ENCODE assay signal across 20 cellular contexts in the genomic region with DNA sequence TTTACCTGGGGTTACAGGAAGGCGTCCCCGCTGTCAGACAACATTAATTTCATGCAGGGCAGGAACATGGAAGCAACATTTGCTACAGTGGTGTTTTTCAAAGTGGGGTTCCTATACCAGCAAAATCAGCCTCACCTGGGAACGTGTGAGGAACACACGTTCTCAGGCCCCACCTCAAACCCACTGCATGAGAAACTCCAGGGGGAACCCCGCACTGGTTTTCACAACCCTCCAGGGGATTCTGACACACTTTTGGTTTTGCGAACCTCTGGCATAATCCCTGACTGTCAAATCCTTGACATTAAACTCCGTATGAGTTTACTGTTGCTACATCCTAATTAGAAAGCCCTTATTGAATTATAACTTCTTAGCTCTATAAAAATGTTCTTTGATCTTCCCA.
DNase-seq lines count a peak whose midpoint lies in the region; ATAC-seq and TF ChIP-seq lines count a peak whose summit lies in the region.
"Had no signal": no experiment of that assay in that cellular context is flagged by ENCODE, and none has a peak within 500 bp of the region (broad histone marks: within the 10 kb centered on the region; RNA-seq: fewer than 3 reads in every experiment).

No MANE protein-coding gene starts in this region.

- TF ChIP-seq CTCF in BE2C (IDR thresholded peaks at IDR 0.05; ENCODE audit: low read depth, low read length) (no peak), WERI-Rb-1 (IDR thresholded peaks at IDR 0.05; ENCODE audit: low read depth, low read length) (no peak), sigmoid colon (IDR thresholded peaks at IDR 0.05) (no peak), stomach (IDR thresholded peaks at IDR 0.05) (no peak)

- H3K36me3 ChIP-seq in BE2C: no peaks in the 10 kb centered on the region
- no peaks in the 10 kb centered on the region for H3K36me3 ChIP-seq in WERI-Rb-1
- peaks cover 0 to 42% (median 3%) of the 10 kb centered on the region in 4 donors for H3K36me3 ChIP-seq in sigmoid colon
- peaks cover 0 to 72% (median 57%) of the 10 kb centered on the region in 4 donors for H3K36me3 ChIP-seq in stomach

- intact Hi-C loops in sigmoid colon (cut with DNase I): no loop called here
- intact Hi-C loops in stomach (cut with DNase I; ENCODE audit: low total_unique reads): no loop called here

- H3K27me3 ChIP-seq in BE2C: no peaks in the 10 kb centered on the region
- H3K27me3 ChIP-seq in WERI-Rb-1 (ENCODE audit: insufficient read depth, low read depth, severe bottlenecking): no peaks in the 10 kb centered on the region
- H3K27me3 ChIP-seq in sigmoid colon: no peaks in the 10 kb centered on the region
- H3K27me3 ChIP-seq in stomach: no peaks in the 10 kb centered on the region
- H3K27me3 ChIP-seq: left lung, thyroid gland had no signal

- H3K27ac ChIP-seq in WERI-Rb-1: no peak overlapping the region
- H3K27ac ChIP-seq in sigmoid colon: no peak overlapping the region
- H3K27ac ChIP-seq in stomach: peak overlapping the region in 1 of 5 donors; percentile 69
- H3K27ac ChIP-seq: KMS-11, left lung, skin epidermis, thyroid gland had no signal

- DNase-seq in BE2C: peak; percentile 1
- peak; percentile 2 for DNase-seq in WERI-Rb-1
- peak; percentile 20 for DNase-seq in islet precursor cell
- peak; percentile 12 for DNase-seq in sigmoid colon
- no peak for DNase-seq in activated naive CD4-positive, alpha-beta T cell treated with anti-CD3 and anti-CD28 coated beads, Interleukin-2, amount 50 U/mL, for 16 hours
- no peak for DNase-seq in stomach
- DNase-seq: activated CD4-positive, alpha-beta T cell treated with anti-CD3 and anti-CD28 coated beads, Interleukin-2, amount 50 U/mL, for 48 hours; activated naive CD4-positive, alpha-beta T cell; amniotic stem cell; DND-41; mucosa of descending colon; NCI-H146; stimulated activated naive CD4-positive, alpha-beta T cell; T-helper 9 cell; thyroid gland had no signal

- H3K4me3 ChIP-seq in BE2C (ENCODE audit: low read depth, low read length): no peak overlapping the region
- no peak overlapping the region for H3K4me3 ChIP-seq in WERI-Rb-1 (ENCODE audit: low read depth, low read length)
- H3K4me3 ChIP-seq in sigmoid colon: no peak overlapping the region
- H3K4me3 ChIP-seq in stomach: no peak overlapping the region
- H3K4me3 ChIP-seq: left lung, mucosa of descending colon, skin epidermis, thyroid gland had no signal

- WGBS in sigmoid colon, 2 donors: 79 to 91% methylated on average over 7 of the region's 7 CpGs
- WGBS in stomach, 5 donors: 70 to 91% (median 86%) methylated on average over 7 of the region's 7 CpGs

- no peaks in the 10 kb centered on the region for H3K4me1 ChIP-seq in BE2C
- H3K4me1 ChIP-seq in sigmoid colon: peaks cover 0 to 7% (median 0%) of the 10 kb centered on the region in 4 donors
- H3K4me1 ChIP-seq in stomach: peaks cover 0 to 6% (median 0%) of the 10 kb centered on the region in 4 donors
- H3K4me1 ChIP-seq: left lung, thyroid gland had no signal

- ATAC-seq in GM18909 (IDR thresholded peaks at IDR 0.05; ENCODE audit: poor library complexity, unreplicated experiment) (no peak), GM19452 (IDR thresholded peaks at IDR 0.05; ENCODE audit: unreplicated experiment) (no peak)
- ATAC-seq: left lung, mucosa of descending colon had no signal

- TF ChIP-seq EP300 in sigmoid colon (IDR thresholded peaks at IDR 0.05) (no peak), stomach (IDR thresholded peaks at IDR 0.05) (no peak)

- H3K9me3 ChIP-seq in BE2C (no peaks in the 10 kb centered on the region), WERI-Rb-1 (ENCODE audit: severe bottlenecking) (no peaks in the 10 kb centered on the region), sigmoid colon (no peaks in the 10 kb centered on the region), stomach (no peaks in the 10 kb centered on the region)
- H3K9me3 ChIP-seq: left lung, mucosa of descending colon, thyroid gland had no signal

- TF ChIP-seq POLR2A in sigmoid colon (IDR thresholded peaks at IDR 0.05): no peak
- no peak for TF ChIP-seq POLR2A in stomach (IDR thresholded peaks at IDR 0.05)

Comparison
In these comparisons a context has a peak if more than half of its experiments do, and no peak if none do; other contexts are left out.
1. DNase-seq: peak in BE2C (single experiment), WERI-Rb-1 (single experiment), islet precursor cell (single experiment) and sigmoid colon (single experiment); none in activated naive CD4-positive, alpha-beta T cell treated with anti-CD3 and anti-CD28 coated beads, Interleukin-2, amount 50 U/mL, for 16 hours (single experiment) and stomach (single experiment).